ENCODE assay signal across 8 cellular contexts in the genomic region with DNA sequence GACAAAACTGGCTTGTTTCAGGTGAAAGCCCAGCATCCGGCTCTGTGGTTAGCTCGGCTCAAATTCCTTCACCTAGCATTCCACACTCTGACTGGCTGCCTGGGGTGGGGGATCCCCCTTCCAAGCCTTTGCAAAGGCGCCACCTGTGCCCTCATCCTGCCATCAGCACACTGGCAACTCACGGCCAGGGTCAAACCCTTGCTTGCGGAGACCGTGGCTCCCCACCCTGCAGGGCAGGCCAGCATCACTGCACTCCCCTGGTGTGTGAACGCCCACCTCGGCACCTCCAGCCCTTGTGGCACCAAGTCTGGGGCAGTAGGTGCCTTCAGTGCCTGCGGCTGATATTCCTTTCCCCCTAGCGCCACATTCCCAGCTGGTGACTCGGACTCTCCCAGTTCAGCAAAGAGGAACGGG. TPM values are rescaled to one million over a fixed set of nuclear protein-coding genes. Genes with fewer than 3 reads are reported as not detected.
DNase-seq lines count a peak whose midpoint lies in the region; ATAC-seq and TF ChIP-seq lines count a peak whose summit lies in the region.

No MANE protein-coding gene starts in this region.

- H2BK15ac ChIP-seq in IMR-90 (ENCODE audit: low read depth, low read length) (no peak overlapping the region; the same call in 2 of the 3 replicates), mesenchymal stem cell (ENCODE audit: low read depth, poor library complexity, severe bottlenecking) (no peak overlapping the region)

- H3K4me3 ChIP-seq in IMR-90 (ENCODE audit: insufficient read depth, low read depth, low read length) (peak overlapping the region; percentile 100), breast epithelium (peak overlapping the region; percentile 85 to 94 (median 93)), mesenchymal stem cell (ENCODE audit: insufficient read depth in 1 of 2, low read depth in 1 of 2, low read length in 2 of 2) (peak overlapping the region; percentile 89 to 91), vagina (peak overlapping the region; percentile 85 to 94)

- H2AK5ac ChIP-seq in IMR-90 (ENCODE audit: low read depth, low read length), result peak overlapping the region; percentile 97
- no peak overlapping the region for H2AK5ac ChIP-seq in mesenchymal stem cell (ENCODE audit: low read length, severe bottlenecking)

- POLR2A ChIA-PET in IMR-90 (lab: Charles Lee; ENCODE audit: unreplicated experiment), result no interaction called here

- intact Hi-C loops in IMR-90 (cut with micrococcal nuclease), result no loop called here
- intact Hi-C loops in breast epithelium (cut with DNase I; ENCODE audit: low total_unique reads), result no loop called here
- intact Hi-C loops in vagina (cut with DNase I), result no loop called here

- H3K23ac ChIP-seq in IMR-90 (ENCODE audit: low read depth, low read length), result peak overlapping the region; percentile 100
- peak overlapping the region in 1 of 2 experiments; percentile 95 for H3K23ac ChIP-seq in mesenchymal stem cell (ENCODE audit: low read length in 2 of 2)

- peaks cover 24 to 78% of the 10 kb centered on the region in 2 experiments; a peak in 3 of 4 replicates for H3K79me1 ChIP-seq in IMR-90 (ENCODE audit: low read depth in 1 of 2, low read length in 2 of 2)
- peaks cover 35% of the 10 kb centered on the region for H3K79me1 ChIP-seq in mesenchymal stem cell (replicated peaks; ENCODE audit: low read length, poor library complexity, severe bottlenecking)

- ATAC-seq in IMR-90 (ENCODE audit: low read depth) (no peak), left lobe of liver (no peak)

- H2AK9ac ChIP-seq in IMR-90 (replicated peaks; ENCODE audit: low read depth, low read length, poor library complexity), result peak overlapping the region; percentile 100

- peak overlapping the region; percentile 72 for H2AFZ ChIP-seq in IMR-90 (replicated peaks; ENCODE audit: low read length, poor library complexity)
- H2AFZ ChIP-seq in mesenchymal stem cell (ENCODE audit: low read depth, low read length), result no peak overlapping the region

- H4K8ac ChIP-seq in IMR-90 (ENCODE audit: low read depth in 2 of 2, low read length in 2 of 2), result peak overlapping the region in 1 of 2 experiments; percentile 99; a peak in 2 of 4 replicates
- H4K8ac ChIP-seq in mesenchymal stem cell (ENCODE audit: low read length), result no peak overlapping the region

- H3K9me3 ChIP-seq in IMR-90 (ENCODE audit: control insufficient read depth, insufficient read depth, low read length), result no peaks in the 10 kb centered on the region
- H3K9me3 ChIP-seq in breast epithelium, result no peaks in the 10 kb centered on the region
- H3K9me3 ChIP-seq in mesenchymal stem cell (ENCODE audit: control insufficient read depth, low read length), result no peaks in the 10 kb centered on the region
- no peaks in the 10 kb centered on the region for H3K9me3 ChIP-seq in vagina

- peak overlapping the region; percentile 100 for H4K91ac ChIP-seq in IMR-90 (ENCODE audit: insufficient read depth, low read depth, low read length)
- peak overlapping the region; percentile 0 for H4K91ac ChIP-seq in mesenchymal stem cell (ENCODE audit: low read length)

- H3K27me3 ChIP-seq in IMR-90 (ENCODE audit: control insufficient read depth, insufficient read depth, low read length), result no peaks in the 10 kb centered on the region
- no peaks in the 10 kb centered on the region for H3K27me3 ChIP-seq in breast epithelium
- H3K27me3 ChIP-seq in mesenchymal stem cell (ENCODE audit: control insufficient read depth in 1 of 2, insufficient read depth in 1 of 2, low read length in 2 of 2), result no peaks in the 10 kb centered on the region
- H3K27me3 ChIP-seq in vagina, result no peaks in the 10 kb centered on the region

- peaks cover 12% of the 10 kb centered on the region; the same call in 1 of the 2 replicates for H3K9me1 ChIP-seq in IMR-90 (ENCODE audit: insufficient read depth, low read length)

- TF ChIP-seq CTCF in IMR-90 (conservative IDR thresholded peaks at IDR 0.05; ENCODE audit: low read depth, low read length) (no peak), breast epithelium (IDR thresholded peaks at IDR 0.05) (no peak), vagina (IDR thresholded peaks at IDR 0.05) (no peak)

- H3K4me1 ChIP-seq in IMR-90 (ENCODE audit: control insufficient read depth, insufficient read depth, low read length) (peaks cover 18% of the 10 kb centered on the region), breast epithelium (peaks cover 11 to 17% of the 10 kb centered on the region in 2 donors), mesenchymal stem cell (ENCODE audit: control insufficient read depth, insufficient read depth, low read depth, low read length) (peaks cover 43% of the 10 kb centered on the region), vagina (peaks cover 56% of the 10 kb centered on the region)

- dilution Hi-C loops in IMR-90 (cut with HindIII; ENCODE audit: low sequenced_read_pairs, unreplicated experiment), result no loop called here

- peak overlapping the region in 1 of 2 experiments; percentile 10 for H2BK12ac ChIP-seq in mesenchymal stem cell (ENCODE audit: low read length in 2 of 2)

- peak overlapping the region; percentile 94; the same call in 1 of the 2 replicates for H3K56ac ChIP-seq in IMR-90 (ENCODE audit: extremely low read depth, insufficient read depth, low read length)

- in situ Hi-C loops in IMR-90 (cut with MboI; ENCODE audit: low sequenced_read_pairs), result no loop called here

- H3K36me3 ChIP-seq in IMR-90 (ENCODE audit: control insufficient read depth, insufficient read depth, low read length), result peaks cover 41% of the 10 kb centered on the region
- no peaks in the 10 kb centered on the region for H3K36me3 ChIP-seq in breast epithelium
- H3K36me3 ChIP-seq in mesenchymal stem cell (ENCODE audit: control insufficient read depth in 1 of 2, insufficient read depth in 2 of 2, low read depth in 1 of 2, low read length in 2 of 2), result peaks cover 46 to 47% of the 10 kb centered on the region in 2 experiments
- H3K36me3 ChIP-seq in vagina, result peaks cover 0 to 46% of the 10 kb centered on the region in 2 donors

- no TSS peak for BruUV-seq in IMR-90 (replicated peaks; lab: Mats Ljungman, UMichigan)

- peaks cover 25% of the 10 kb centered on the region for H4K20me1 ChIP-seq in IMR-90 (ENCODE audit: insufficient read depth, low read length)

- H2BK5ac ChIP-seq in IMR-90 (ENCODE audit: low read depth, low read length, poor library complexity, severe bottlenecking) (peak overlapping the region; percentile 99), mesenchymal stem cell (ENCODE audit: low read depth, low read length, poor library complexity, severe bottlenecking) (no peak overlapping the region)

- no peak overlapping the region for H2BK20ac ChIP-seq in IMR-90 (ENCODE audit: low read depth, low read length)

- no CpG with 5 or more reads among the region's 12 CpGs for WGBS in IMR-90 (ENCODE audit: extremely low coverage in 2 of 2, insufficient read length in 1 of 2), 2 experiments
- WGBS in mesenchymal stem cell, result 65% methylated on average over 9 of the region's 12 CpGs

- H3K27ac ChIP-seq in IMR-90 (ENCODE audit: insufficient read depth, low read length) (peak overlapping the region; percentile 94), breast epithelium (peak overlapping the region; percentile 96 to 98), mesenchymal stem cell (ENCODE audit: low read length, poor library complexity, severe bottlenecking) (peak overlapping the region; percentile 94), vagina (peak overlapping the region; percentile 90)

- H3K4ac ChIP-seq in IMR-90 (ENCODE audit: low read depth, low read length), result peak overlapping the region; percentile 100
- peak overlapping the region in 1 of 2 experiments; percentile 32 for H3K4ac ChIP-seq in mesenchymal stem cell (ENCODE audit: low read depth in 1 of 2, low read length in 2 of 2)

- H3K18ac ChIP-seq in IMR-90 (ENCODE audit: low read depth, low read length) (no peak overlapping the region), mesenchymal stem cell (ENCODE audit: low read depth in 1 of 2, low read length in 2 of 2) (peak overlapping the region; percentile 64 to 88)

- no peak overlapping the region for H4K5ac ChIP-seq in IMR-90 (ENCODE audit: low read depth, low read length)

- H3K9ac ChIP-seq in IMR-90 (ENCODE audit: low read depth, low read length), result peak overlapping the region; percentile 96
- peak overlapping the region; percentile 95 for H3K9ac ChIP-seq in mesenchymal stem cell (ENCODE audit: low read length)

- TF ChIP-seq POLR2A in IMR-90 (IDR thresholded peaks at IDR 0.05; ENCODE audit: low read depth, low read length) (no peak), breast epithelium (IDR thresholded peaks at IDR 0.05) (no peak), vagina (IDR thresholded peaks at IDR 0.05) (no peak)

- peak overlapping the region; percentile 98 for H3K4me2 ChIP-seq in IMR-90 (ENCODE audit: low read depth, low read length)
- H3K4me2 ChIP-seq in mesenchymal stem cell (ENCODE audit: low read length, poor library complexity, severe bottlenecking), result peak overlapping the region; percentile 90

- TF ChIP-seq RAD21 in IMR-90 (IDR thresholded peaks at IDR 0.05; ENCODE audit: low read length), result no peak

- DNase-seq in 8988T, result peak; percentile 65
- DNase-seq in IMR-90, result no peak
- peak; percentile 68 to 69 for DNase-seq in breast epithelium (ENCODE audit: low spot score in 2 of 2)
- DNase-seq in mesenchymal stem cell, result no peak
- DNase-seq in vagina (ENCODE audit: extremely low spot score in 2 of 2), result no peak
- no peak for DNase-seq in NCI-H2196 (lab: John Stamatoyannopoulos, UW; ENCODE audit: unreplicated experiment)
- no peak for DNase-seq in left lobe of liver (ENCODE audit: low spot score)
- no peak for DNase-seq in LoVo (ENCODE audit: low spot score)

- CTCF ChIA-PET in IMR-90 (lab: Yijun Ruan, JAX), result no interaction called here

- no peak overlapping the region for H2BK120ac ChIP-seq in IMR-90 (ENCODE audit: low read depth, low read length)
- no peak overlapping the region for H2BK120ac ChIP-seq in mesenchymal stem cell (ENCODE audit: low read depth, low read length)

- H3K14ac ChIP-seq in IMR-90 (replicated peaks; ENCODE audit: low read depth, low read length) (peak overlapping the region; percentile 100), mesenchymal stem cell (ENCODE audit: low read length in 2 of 2) (peak overlapping the region in 1 of 2 experiments; percentile 98)

RNA-seq across cellular contexts. Expression of a gene that starts 1.3 kb away (rescaled TPM):
- total RNA-seq in IMR-90 (2012; rRNA removed) (258 and 263 TPM in 2 replicates), breast epithelium (100 to 1,000 TPM; 235 to 298 (median 293) TPM), vagina (277 TPM), left lobe of liver (102 TPM)
- polyA plus RNA-seq in IMR-90 (2012; rRNA removed), result 290 and 321 TPM in 2 replicates
- polyA plus RNA-seq in IMR-90 (2012; cell fraction: cytosol; rRNA removed), result 217 and 243 TPM in 2 replicates
- 740 and 1,400 TPM in 2 replicates for polyA plus RNA-seq in IMR-90 (2012; cell fraction: nucleus; rRNA removed; ENCODE audit: low replicate concordance)
- 181 TPM for polyA plus RNA-seq in mesenchymal stem cell (2013, experiment 1 of 2)
- 174 TPM for polyA plus RNA-seq in mesenchymal stem cell (2013, experiment 2 of 2)

RNA-seq across cellular contexts. Expression of a gene that starts 3.2 kb away (rescaled TPM):
- total RNA-seq in IMR-90 (2012; rRNA removed) (9.1 and 12.2 TPM in 2 replicates), breast epithelium (10 to 100 TPM in 2 of 3 donors, 1 to 10 TPM in 1; 9.8 to 29.6 (median 19.0) TPM), vagina (18.4 TPM), left lobe of liver (6.4 TPM)
- 20.7 and 26.6 TPM in 2 replicates for polyA plus RNA-seq in IMR-90 (2012; rRNA removed)
- polyA plus RNA-seq in IMR-90 (2012; cell fraction: cytosol; rRNA removed), result 17.9 and 19.8 TPM in 2 replicates
- polyA plus RNA-seq in IMR-90 (2012; cell fraction: nucleus; rRNA removed; ENCODE audit: low replicate concordance), result 32.6 and 84.0 TPM in 2 replicates
- 3.5 TPM for polyA plus RNA-seq in mesenchymal stem cell (2013, experiment 1 of 2)
- 3.6 TPM for polyA plus RNA-seq in mesenchymal stem cell (2013, experiment 2 of 2)

RNA-seq across cellular contexts. Expression of a gene that starts 31.8 kb away (rescaled TPM):
- total RNA-seq in IMR-90 (2012; rRNA removed) (34.2 and 40.1 TPM in 2 replicates), breast epithelium (10 to 100 TPM; 16.0 to 21.6 (median 18.4) TPM), vagina (27.7 TPM), left lobe of liver (3.3 TPM)
- polyA plus RNA-seq in IMR-90 (2012; rRNA removed), result 52.9 and 57.9 TPM in 2 replicates
- 29.8 and 72.4 TPM in 2 replicates for polyA plus RNA-seq in IMR-90 (2012; cell fraction: cytosol; rRNA removed)
- 53.9 and 145 TPM in 2 replicates for polyA plus RNA-seq in IMR-90 (2012; cell fraction: nucleus; rRNA removed; ENCODE audit: low replicate concordance)
- polyA plus RNA-seq in mesenchymal stem cell (2013, experiment 1 of 2), result 13.5 TPM
- polyA plus RNA-seq in mesenchymal stem cell (2013, experiment 2 of 2), result 13.0 TPM

RNA-seq across cellular contexts. Expression of a gene that starts 57.5 kb away (rescaled TPM):
- total RNA-seq in IMR-90 (2012; rRNA removed), result 21.3 and 25.6 TPM in 2 replicates
- polyA plus RNA-seq in IMR-90 (2012; rRNA removed), result 12.4 and 13.4 TPM in 2 replicates
- 6.9 and 11.3 TPM in 2 replicates for polyA plus RNA-seq in IMR-90 (2012; cell fraction: cytosol; rRNA removed)
- polyA plus RNA-seq in IMR-90 (2012; cell fraction: nucleus; rRNA removed; ENCODE audit: low replicate concordance), result 27.6 and 28.4 TPM in 2 replicates
- total RNA-seq in breast epithelium, result 10 to 100 TPM; 25.9 to 46.5 (median 30.1) TPM
- 12.8 TPM for polyA plus RNA-seq in mesenchymal stem cell (2013, experiment 1 of 2)
- polyA plus RNA-seq in mesenchymal stem cell (2013, experiment 2 of 2), result 12.5 TPM
- total RNA-seq in vagina, result 15.5 TPM
- total RNA-seq in left lobe of liver, result 19.8 TPM

RNA-seq across cellular contexts. Expression of a gene that starts 57.8 kb away (rescaled TPM):
- 10.6 and 10.9 TPM in 2 replicates for total RNA-seq in IMR-90 (2012; rRNA removed)
- 7.1 and 7.2 TPM in 2 replicates for polyA plus RNA-seq in IMR-90 (2012; rRNA removed)
- 2.8 and 3.8 TPM in 2 replicates for polyA plus RNA-seq in IMR-90 (2012; cell fraction: cytosol; rRNA removed)
- 6.9 and 10.3 TPM in 2 replicates for polyA plus RNA-seq in IMR-90 (2012; cell fraction: nucleus; rRNA removed; ENCODE audit: low replicate concordance)
- total RNA-seq in breast epithelium, result 10 to 100 TPM; 16.4 to 20.9 (median 16.8) TPM
- 10.0 TPM for polyA plus RNA-seq in mesenchymal stem cell (2013, experiment 1 of 2)
- 9.7 TPM for polyA plus RNA-seq in mesenchymal stem cell (2013, experiment 2 of 2)
- total RNA-seq in vagina, result 11.0 TPM
- total RNA-seq in left lobe of liver, result 5.1 TPM

Comparison
In these comparisons a context has a peak if more than half of its experiments do, and no peak if none do; other contexts are left out.
1. DNase-seq: peak in 8988T (single experiment) and breast epithelium (2 of 2); none in IMR-90 (single experiment), mesenchymal stem cell (single experiment), vagina (0 of 2), NCI-H2196 (single experiment), left lobe of liver (single experiment) and LoVo (single experiment).
2. Peak in every context shown above with its lines, with median percentiles within 50 percentile points of each other: H3K27ac ChIP-seq and H3K4me3 ChIP-seq.